1 cellular context compared by ENCODE assay signal in genomic region chr1:218401896-218402770, GRCh38.
A peak's percentile ranks its signal among the peaks of the same experiment; 100 is the strongest.
TF ChIP-seq lines count a peak whose summit lies in the region.

No MANE protein-coding gene starts in this region.

TF ChIP-seq in HepG2, 621 proteins besides CTCF, POLR2A, EP300 and RAD21 (continued from another document and continues in another):
- TF ChIP-seq, protein P1, sequence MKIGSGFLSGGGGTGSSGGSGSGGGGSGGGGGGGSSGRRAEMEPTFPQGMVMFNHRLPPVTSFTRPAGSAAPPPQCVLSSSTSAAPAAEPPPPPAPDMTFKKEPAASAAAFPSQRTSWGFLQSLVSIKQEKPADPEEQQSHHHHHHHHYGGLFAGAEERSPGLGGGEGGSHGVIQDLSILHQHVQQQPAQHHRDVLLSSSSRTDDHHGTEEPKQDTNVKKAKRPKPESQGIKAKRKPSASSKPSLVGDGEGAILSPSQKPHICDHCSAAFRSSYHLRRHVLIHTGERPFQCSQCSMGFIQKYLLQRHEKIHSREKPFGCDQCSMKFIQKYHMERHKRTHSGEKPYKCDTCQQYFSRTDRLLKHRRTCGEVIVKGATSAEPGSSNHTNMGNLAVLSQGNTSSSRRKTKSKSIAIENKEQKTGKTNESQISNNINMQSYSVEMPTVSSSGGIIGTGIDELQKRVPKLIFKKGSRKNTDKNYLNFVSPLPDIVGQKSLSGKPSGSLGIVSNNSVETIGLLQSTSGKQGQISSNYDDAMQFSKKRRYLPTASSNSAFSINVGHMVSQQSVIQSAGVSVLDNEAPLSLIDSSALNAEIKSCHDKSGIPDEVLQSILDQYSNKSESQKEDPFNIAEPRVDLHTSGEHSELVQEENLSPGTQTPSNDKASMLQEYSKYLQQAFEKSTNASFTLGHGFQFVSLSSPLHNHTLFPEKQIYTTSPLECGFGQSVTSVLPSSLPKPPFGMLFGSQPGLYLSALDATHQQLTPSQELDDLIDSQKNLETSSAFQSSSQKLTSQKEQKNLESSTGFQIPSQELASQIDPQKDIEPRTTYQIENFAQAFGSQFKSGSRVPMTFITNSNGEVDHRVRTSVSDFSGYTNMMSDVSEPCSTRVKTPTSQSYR (CRISPR knock-in tag; IDR thresholded peaks at IDR 0.05; ENCODE audit: borderline replicate concordance) = no peak
- no peak for TF ChIP-seq SOX6 (IDR thresholded peaks at IDR 0.05)
- TF ChIP-seq SOX6 (CRISPR knock-in tag; IDR thresholded peaks at IDR 0.05) = peak; percentile 92
- TF ChIP-seq, protein P2, sequence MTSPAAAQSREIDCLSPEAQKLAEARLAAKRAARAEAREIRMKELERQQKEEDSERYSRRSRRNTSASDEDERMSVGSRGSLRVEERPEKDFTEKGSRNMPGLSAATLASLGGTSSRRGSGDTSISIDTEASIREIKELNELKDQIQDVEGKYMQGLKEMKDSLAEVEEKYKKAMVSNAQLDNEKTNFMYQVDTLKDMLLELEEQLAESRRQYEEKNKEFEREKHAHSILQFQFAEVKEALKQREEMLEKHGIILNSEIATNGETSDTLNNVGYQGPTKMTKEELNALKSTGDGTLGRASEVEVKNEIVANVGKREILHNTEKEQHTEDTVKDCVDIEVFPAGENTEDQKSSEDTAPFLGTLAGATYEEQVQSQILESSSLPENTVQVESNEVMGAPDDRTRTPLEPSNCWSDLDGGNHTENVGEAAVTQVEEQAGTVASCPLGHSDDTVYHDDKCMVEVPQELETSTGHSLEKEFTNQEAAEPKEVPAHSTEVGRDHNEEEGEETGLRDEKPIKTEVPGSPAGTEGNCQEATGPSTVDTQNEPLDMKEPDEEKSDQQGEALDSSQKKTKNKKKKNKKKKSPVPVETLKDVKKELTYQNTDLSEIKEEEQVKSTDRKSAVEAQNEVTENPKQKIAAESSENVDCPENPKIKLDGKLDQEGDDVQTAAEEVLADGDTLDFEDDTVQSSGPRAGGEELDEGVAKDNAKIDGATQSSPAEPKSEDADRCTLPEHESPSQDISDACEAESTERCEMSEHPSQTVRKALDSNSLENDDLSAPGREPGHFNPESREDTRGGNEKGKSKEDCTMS (CRISPR knock-in tag; conservative IDR thresholded peaks at IDR 0.05) = no peak
- no peak for TF ChIP-seq ZNF431 (CRISPR knock-in tag; IDR thresholded peaks at IDR 0.05; ENCODE audit: borderline replicate concordance, low read depth)
- no peak for TF ChIP-seq ZFP41 (CRISPR knock-in tag; IDR thresholded peaks at IDR 0.05; ENCODE audit: borderline replicate concordance)
- TF ChIP-seq POLR2AphosphoS5 (IDR thresholded peaks at IDR 0.05; ENCODE audit: low read depth, low read length) = no peak
- no peak for TF ChIP-seq TOPORS (CRISPR knock-in tag; IDR thresholded peaks at IDR 0.05)
- TF ChIP-seq ZNF563 (CRISPR knock-in tag; IDR thresholded peaks at IDR 0.05) = no peak
- no peak for TF ChIP-seq SMARCC2 (IDR thresholded peaks at IDR 0.05)
- no peak for TF ChIP-seq NFYB (CRISPR knock-in tag; IDR thresholded peaks at IDR 0.05)
- no peak for TF ChIP-seq FIP1L1 (IDR thresholded peaks at IDR 0.05; ENCODE audit: borderline replicate concordance, insufficient read depth, low read depth, low read length)
- no peak for TF ChIP-seq GMEB1 (CRISPR knock-in tag; IDR thresholded peaks at IDR 0.05; ENCODE audit: borderline replicate concordance)
- no peak for TF ChIP-seq ZNF709 (CRISPR knock-in tag; IDR thresholded peaks at IDR 0.05)
- TF ChIP-seq ATRX (CRISPR knock-in tag; IDR thresholded peaks at IDR 0.05; ENCODE audit: borderline replicate concordance) = no peak
- no peak for TF ChIP-seq NR2F1 (CRISPR knock-in tag; IDR thresholded peaks at IDR 0.05)
- TF ChIP-seq ZNF484 (CRISPR knock-in tag; IDR thresholded peaks at IDR 0.05; ENCODE audit: borderline replicate concordance, low read depth) = no peak
- no peak for TF ChIP-seq ZNF569 (CRISPR knock-in tag; IDR thresholded peaks at IDR 0.05; ENCODE audit: borderline replicate concordance)
- TF ChIP-seq FOXP4 (CRISPR knock-in tag; IDR thresholded peaks at IDR 0.05) = peak; percentile 52
- TF ChIP-seq, protein P3, sequence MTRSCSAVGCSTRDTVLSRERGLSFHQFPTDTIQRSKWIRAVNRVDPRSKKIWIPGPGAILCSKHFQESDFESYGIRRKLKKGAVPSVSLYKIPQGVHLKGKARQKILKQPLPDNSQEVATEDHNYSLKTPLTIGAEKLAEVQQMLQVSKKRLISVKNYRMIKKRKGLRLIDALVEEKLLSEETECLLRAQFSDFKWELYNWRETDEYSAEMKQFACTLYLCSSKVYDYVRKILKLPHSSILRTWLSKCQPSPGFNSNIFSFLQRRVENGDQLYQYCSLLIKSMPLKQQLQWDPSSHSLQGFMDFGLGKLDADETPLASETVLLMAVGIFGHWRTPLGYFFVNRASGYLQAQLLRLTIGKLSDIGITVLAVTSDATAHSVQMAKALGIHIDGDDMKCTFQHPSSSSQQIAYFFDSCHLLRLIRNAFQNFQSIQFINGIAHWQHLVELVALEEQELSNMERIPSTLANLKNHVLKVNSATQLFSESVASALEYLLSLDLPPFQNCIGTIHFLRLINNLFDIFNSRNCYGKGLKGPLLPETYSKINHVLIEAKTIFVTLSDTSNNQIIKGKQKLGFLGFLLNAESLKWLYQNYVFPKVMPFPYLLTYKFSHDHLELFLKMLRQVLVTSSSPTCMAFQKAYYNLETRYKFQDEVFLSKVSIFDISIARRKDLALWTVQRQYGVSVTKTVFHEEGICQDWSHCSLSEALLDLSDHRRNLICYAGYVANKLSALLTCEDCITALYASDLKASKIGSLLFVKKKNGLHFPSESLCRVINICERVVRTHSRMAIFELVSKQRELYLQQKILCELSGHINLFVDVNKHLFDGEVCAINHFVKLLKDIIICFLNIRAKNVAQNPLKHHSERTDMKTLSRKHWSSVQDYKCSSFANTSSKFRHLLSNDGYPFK (CRISPR knock-in tag; IDR thresholded peaks at IDR 0.05; ENCODE audit: borderline replicate concordance) = no peak
- TF ChIP-seq SAFB2 (CRISPR knock-in tag; IDR thresholded peaks at IDR 0.05; ENCODE audit: borderline replicate concordance, low read depth) = no peak
- TF ChIP-seq ZFP90 (CRISPR knock-in tag; IDR thresholded peaks at IDR 0.05; ENCODE audit: borderline replicate concordance) = no peak
- TF ChIP-seq ETV6 (CRISPR knock-in tag; conservative IDR thresholded peaks at IDR 0.05) = no peak
- TF ChIP-seq, protein P4, sequence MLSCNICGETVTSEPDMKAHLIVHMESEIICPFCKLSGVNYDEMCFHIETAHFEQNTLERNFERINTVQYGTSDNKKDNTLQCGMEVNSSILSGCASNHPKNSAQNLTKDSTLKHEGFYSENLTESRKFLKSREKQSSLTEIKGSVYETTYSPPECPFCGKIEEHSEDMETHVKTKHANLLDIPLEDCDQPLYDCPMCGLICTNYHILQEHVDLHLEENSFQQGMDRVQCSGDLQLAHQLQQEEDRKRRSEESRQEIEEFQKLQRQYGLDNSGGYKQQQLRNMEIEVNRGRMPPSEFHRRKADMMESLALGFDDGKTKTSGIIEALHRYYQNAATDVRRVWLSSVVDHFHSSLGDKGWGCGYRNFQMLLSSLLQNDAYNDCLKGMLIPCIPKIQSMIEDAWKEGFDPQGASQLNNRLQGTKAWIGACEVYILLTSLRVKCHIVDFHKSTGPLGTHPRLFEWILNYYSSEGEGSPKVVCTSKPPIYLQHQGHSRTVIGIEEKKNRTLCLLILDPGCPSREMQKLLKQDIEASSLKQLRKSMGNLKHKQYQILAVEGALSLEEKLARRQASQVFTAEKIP (CRISPR knock-in tag; IDR thresholded peaks at IDR 0.05; ENCODE audit: borderline replicate concordance) = no peak
- TF ChIP-seq SOX13 (IDR thresholded peaks at IDR 0.05) = no peak
- TF ChIP-seq SOX13 (CRISPR knock-in tag; conservative IDR thresholded peaks at IDR 0.05 in 1 of 2, IDR thresholded peaks at IDR 0.05 in 1 of 2) = peak in 1 of 2 experiments; percentile 79; a peak in 2 of 4 replicates
- TF ChIP-seq BRF2 (CRISPR knock-in tag; IDR thresholded peaks at IDR 0.05) = no peak
- no peak for TF ChIP-seq ZNF260 (CRISPR knock-in tag; IDR thresholded peaks at IDR 0.05; ENCODE audit: borderline replicate concordance, low read depth)
- no peak for TF ChIP-seq RFX5 (IDR thresholded peaks at IDR 0.05; ENCODE audit: low read depth, low read length)
- no peak for TF ChIP-seq ATF1 (CRISPR knock-in tag; IDR thresholded peaks at IDR 0.05)
- TF ChIP-seq ZBTB33 (CRISPR knock-in tag; IDR thresholded peaks at IDR 0.05) = no peak
- no peak for TF ChIP-seq U2AF1 (optimal IDR thresholded peaks at IDR 0.05; ENCODE audit: low read depth, low read length)
- no peak for TF ChIP-seq MEIS1 (CRISPR knock-in tag; IDR thresholded peaks at IDR 0.05; ENCODE audit: borderline replicate concordance)
- TF ChIP-seq THAP8 (CRISPR knock-in tag; IDR thresholded peaks at IDR 0.05; ENCODE audit: borderline replicate concordance) = no peak
- TF ChIP-seq HNF4G (IDR thresholded peaks at IDR 0.05; ENCODE audit: borderline replicate concordance, low read depth, low read length) = 0 out of 2 replicates have a peak, but pooled peaks have one; percentile 19
- no peak for TF ChIP-seq HNF4G (CRISPR knock-in tag; IDR thresholded peaks at IDR 0.05; ENCODE audit: borderline replicate concordance, low read depth)
- TF ChIP-seq PLSCR1 (CRISPR knock-in tag; IDR thresholded peaks at IDR 0.05; ENCODE audit: borderline replicate concordance) = no peak
- TF ChIP-seq ZSCAN21 (CRISPR knock-in tag; IDR thresholded peaks at IDR 0.05; ENCODE audit: borderline replicate concordance) = no peak
- no peak for TF ChIP-seq ZNF326 (CRISPR knock-in tag; IDR thresholded peaks at IDR 0.05; ENCODE audit: borderline replicate concordance)
- TF ChIP-seq, protein P5, sequence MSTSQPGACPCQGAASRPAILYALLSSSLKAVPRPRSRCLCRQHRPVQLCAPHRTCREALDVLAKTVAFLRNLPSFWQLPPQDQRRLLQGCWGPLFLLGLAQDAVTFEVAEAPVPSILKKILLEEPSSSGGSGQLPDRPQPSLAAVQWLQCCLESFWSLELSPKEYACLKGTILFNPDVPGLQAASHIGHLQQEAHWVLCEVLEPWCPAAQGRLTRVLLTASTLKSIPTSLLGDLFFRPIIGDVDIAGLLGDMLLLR (CRISPR knock-in tag; IDR thresholded peaks at IDR 0.05) = no peak
- no peak for TF ChIP-seq ERF (CRISPR knock-in tag; IDR thresholded peaks at IDR 0.05)
- TF ChIP-seq ZFAT (CRISPR knock-in tag; conservative IDR thresholded peaks at IDR 0.05) = no peak
